Comparison of ENCODE assay signal across 37 cellular contexts in the genomic region with DNA sequence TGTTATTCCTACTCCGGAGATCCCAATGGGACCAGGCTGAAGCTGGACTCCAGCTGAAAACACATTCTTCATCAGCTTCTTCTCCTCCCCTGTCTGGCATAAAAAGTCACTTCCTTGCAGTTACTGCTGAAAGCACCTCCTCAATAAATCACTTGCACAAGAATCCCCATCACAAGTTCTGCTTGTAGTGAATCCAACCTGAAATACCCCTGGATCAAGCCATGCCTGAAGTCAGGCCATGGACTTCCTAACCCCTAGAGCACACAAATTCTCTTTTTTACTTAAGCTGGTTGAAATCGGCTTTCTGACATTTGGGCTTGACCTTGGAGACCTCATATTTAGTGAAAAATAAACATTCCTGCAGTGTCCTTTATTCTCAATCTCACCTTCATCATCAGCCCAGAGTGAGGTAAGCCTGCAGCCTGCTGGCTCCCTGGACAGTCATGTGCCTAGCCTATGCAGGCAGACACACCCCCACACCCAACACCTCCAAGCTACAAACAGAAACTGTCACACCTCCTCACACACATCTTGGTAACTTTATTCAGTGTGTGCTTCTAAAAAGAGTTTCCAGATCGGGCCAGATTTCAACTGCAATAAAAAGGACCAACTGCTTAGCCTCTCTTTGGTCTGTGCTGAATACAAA. TPM values are rescaled to one million over a fixed set of nuclear protein-coding genes. Genes with fewer than 3 reads are reported as not detected.
"Had no signal": no experiment of that assay in that cellular context is flagged by ENCODE, and none has a peak within 500 bp of the region (broad histone marks: within the 10 kb centered on the region; RNA-seq: fewer than 3 reads in every experiment).

No MANE protein-coding gene starts in this region.

- H3K4me3 ChIP-seq: ascending aorta, body of pancreas, breast epithelium had no signal

- H3K4me3 Mint-ChIP-seq: activated CD4-positive, alpha-beta memory T cell treated with anti-CD3 and anti-CD28 coated beads, Interleukin-2, amount 10 ng/mL, durations not matched to agents 7 days and 5 days; activated CD4-positive, alpha-beta T cell treated with anti-CD3 and anti-CD28 coated beads for 36 hours; activated CD4-positive, alpha-beta T cell treated with anti-CD3 and anti-CD28 coated beads, Interleukin-2, amount 10 ng/mL, durations not matched to agents 7 days and 5 days; activated CD8-positive, alpha-beta memory T cell treated with anti-CD3 and anti-CD28 coated beads, Interleukin-2, amount 10 ng/mL, durations not matched to agents 7 days and 5 days; activated CD8-positive, alpha-beta T cell treated with anti-CD3 and anti-CD28 coated beads, Interleukin-2, amount 10 ng/mL, durations not matched to agents 7 days and 5 days; activated naive CD4-positive, alpha-beta T cell treated with anti-CD3 and anti-CD28 coated beads, Interleukin-2, amount 10 ng/mL, durations not matched to agents 7 days and 5 days; activated naive CD4-positive, alpha-beta T cell treated with anti-CD3 and anti-CD28 coated beads, Interleukin-2, amount 50 U/mL, for 24 hours; activated naive CD8-positive, alpha-beta T cell; activated naive CD8-positive, alpha-beta T cell treated with anti-CD3 and anti-CD28 coated beads, Interleukin-2, amount 10 ng/mL, durations not matched to agents 7 days and 5 days; activated naive CD8-positive, alpha-beta T cell treated with anti-CD3 and anti-CD28 coated beads, Interleukin-2, amount 50 U/mL, for 24 hours; activated T-cell treated with anti-CD3 and anti-CD28 coated beads, Interleukin-2, amount 50 U/mL, for 24 hours; T-helper 1 cell treated with Interleukin-12 subunit alpha and Interleukin-12 subunit beta and Interleukin-4 antibody, amounts not matched to agents 30 μg/mL and 1 μg/mL, for 36 hours; T-helper 2 cell treated with Interferon-gamma antibody and Interleukin-4, amounts not matched to agents 5 μg/mL and 100 μg/mL, for 36 hours; WTC11 had no signal

- H3K9me3 ChIP-seq: ascending aorta, body of pancreas, breast epithelium had no signal

- H3K27me3 ChIP-seq: ascending aorta, brain microvascular endothelial cell, breast epithelium had no signal

- DNase-seq: activated CD4-positive, alpha-beta memory T cell treated with anti-CD3 and anti-CD28 coated beads, Interleukin-2, amount 10 ng/mL, durations not matched to agents 7 days and 5 days; activated CD4-positive, alpha-beta T cell treated with anti-CD3 and anti-CD28 coated beads for 1 hour; activated CD4-positive, alpha-beta T cell treated with anti-CD3 and anti-CD28 coated beads for 36 hours; activated CD4-positive, alpha-beta T cell treated with anti-CD3 and anti-CD28 coated beads for 48 hours; activated CD4-positive, alpha-beta T cell treated with anti-CD3 and anti-CD28 coated beads, Interleukin-2, amount 10 ng/mL, durations not matched to agents 7 days and 5 days; activated CD4-positive, alpha-beta T cell treated with anti-CD3 and anti-CD28 coated beads, Interleukin-2, amount 50 U/mL, for 48 hours; activated CD4-positive, CD25-positive, alpha-beta regulatory T cell; activated CD8-positive, alpha-beta memory T cell treated with anti-CD3 and anti-CD28 coated beads for 24 hours; activated CD8-positive, alpha-beta memory T cell treated with anti-CD3 and anti-CD28 coated beads, Interleukin-2, amount 10 ng/mL, durations not matched to agents 7 days and 5 days; activated CD8-positive, alpha-beta memory T cell treated with anti-CD3 and anti-CD28 coated beads, Interleukin-2, amount 50 U/mL, for 48 hours; activated CD8-positive, alpha-beta T cell treated with anti-CD3 and anti-CD28 coated beads, Interleukin-2, amount 10 ng/mL, durations not matched to agents 7 days and 5 days; activated effector memory CD4-positive, alpha-beta T cell treated with Interleukin-2 at 50 U/mL for 16 hours; activated gamma-delta T cell; activated naive CD4-positive, alpha-beta T cell treated with anti-CD3 and anti-CD28 coated beads, Interleukin-2, amount 10 ng/mL, durations not matched to agents 7 days and 5 days; activated naive CD4-positive, alpha-beta T cell treated with Interleukin-2 at 50 U/mL for 16 hours; activated naive CD8-positive, alpha-beta T cell treated with anti-CD3 and anti-CD28 coated beads, Interleukin-2, amount 10 ng/mL, durations not matched to agents 7 days and 5 days; activated naive CD8-positive, alpha-beta T cell treated with anti-CD3 and anti-CD28 coated beads, Interleukin-2, amount 50 U/mL, for 24 hours; activated T-cell treated with anti-CD3 and anti-CD28 coated beads, Interleukin-2, amount 50 U/mL, for 24 hours; activated T-cell treated with anti-CD3 and anti-CD28 coated beads, Interleukin-2, amount 50 U/mL, for 48 hours; amygdala; body of pancreas; brain microvascular endothelial cell; central memory CD4-positive, alpha-beta T cell; T-helper 1 cell; T-helper 2 cell; T-helper 9 cell; WERI-Rb-1 had no signal

- H3K27ac ChIP-seq: ascending aorta, body of pancreas, brain microvascular endothelial cell, breast epithelium, WERI-Rb-1 had no signal

- FAIRE-seq: TTC549 had no signal

- H3K27me3 Mint-ChIP-seq: activated CD4-positive, alpha-beta memory T cell treated with anti-CD3 and anti-CD28 coated beads, Interleukin-2, amount 10 ng/mL, durations not matched to agents 7 days and 5 days; activated CD4-positive, alpha-beta T cell treated with anti-CD3 and anti-CD28 coated beads for 36 hours; activated CD4-positive, alpha-beta T cell treated with anti-CD3 and anti-CD28 coated beads, Interleukin-2, amount 10 ng/mL, durations not matched to agents 7 days and 5 days; activated CD8-positive, alpha-beta memory T cell treated with anti-CD3 and anti-CD28 coated beads, Interleukin-2, amount 10 ng/mL, durations not matched to agents 7 days and 5 days; activated naive CD4-positive, alpha-beta T cell treated with anti-CD3 and anti-CD28 coated beads, Interleukin-2, amount 10 ng/mL, durations not matched to agents 7 days and 5 days; activated naive CD8-positive, alpha-beta T cell; activated naive CD8-positive, alpha-beta T cell treated with anti-CD3 and anti-CD28 coated beads, Interleukin-2, amount 50 U/mL, for 24 hours had no signal

- H3K4me1 Mint-ChIP-seq: activated CD4-positive, alpha-beta memory T cell treated with anti-CD3 and anti-CD28 coated beads, Interleukin-2, amount 10 ng/mL, durations not matched to agents 7 days and 5 days; activated CD4-positive, alpha-beta T cell treated with anti-CD3 and anti-CD28 coated beads for 36 hours; activated CD4-positive, alpha-beta T cell treated with anti-CD3 and anti-CD28 coated beads, Interleukin-2, amount 10 ng/mL, durations not matched to agents 7 days and 5 days; activated CD8-positive, alpha-beta memory T cell treated with anti-CD3 and anti-CD28 coated beads, Interleukin-2, amount 10 ng/mL, durations not matched to agents 7 days and 5 days; activated naive CD4-positive, alpha-beta T cell treated with anti-CD3 and anti-CD28 coated beads, Interleukin-2, amount 10 ng/mL, durations not matched to agents 7 days and 5 days; activated naive CD4-positive, alpha-beta T cell treated with anti-CD3 and anti-CD28 coated beads, Interleukin-2, amount 50 U/mL, for 24 hours; activated naive CD8-positive, alpha-beta T cell treated with anti-CD3 and anti-CD28 coated beads, Interleukin-2, amount 50 U/mL, for 24 hours had no signal

- H3K4me1 ChIP-seq: ascending aorta, body of pancreas, breast epithelium had no signal

- H3K36me3 Mint-ChIP-seq: activated CD8-positive, alpha-beta memory T cell treated with anti-CD3 and anti-CD28 coated beads, Interleukin-2, amount 10 ng/mL, durations not matched to agents 7 days and 5 days; activated naive CD4-positive, alpha-beta T cell treated with anti-CD3 and anti-CD28 coated beads, Interleukin-2, amount 10 ng/mL, durations not matched to agents 7 days and 5 days; activated naive CD4-positive, alpha-beta T cell treated with anti-CD3 and anti-CD28 coated beads, Interleukin-2, amount 50 U/mL, for 24 hours; activated naive CD8-positive, alpha-beta T cell; activated naive CD8-positive, alpha-beta T cell treated with anti-CD3 and anti-CD28 coated beads, Interleukin-2, amount 10 ng/mL, durations not matched to agents 7 days and 5 days; WTC11 had no signal

- H3K9me3 Mint-ChIP-seq: activated CD4-positive, alpha-beta memory T cell treated with anti-CD3 and anti-CD28 coated beads, Interleukin-2, amount 10 ng/mL, durations not matched to agents 7 days and 5 days; activated CD4-positive, alpha-beta T cell treated with anti-CD3 and anti-CD28 coated beads, Interleukin-2, amount 10 ng/mL, durations not matched to agents 7 days and 5 days; activated naive CD4-positive, alpha-beta T cell treated with anti-CD3 and anti-CD28 coated beads, Interleukin-2, amount 10 ng/mL, durations not matched to agents 7 days and 5 days; activated T-helper 2 cell treated with anti-CD3 and anti-CD28 coated beads, Interferon-gamma antibody, Interleukin-2, Interleukin-4, amounts not matched to agents 10 μg/mL and 5 μg/mL and 100 μg/mL, durations not matched to agents 14 hours and 24 hours and 36 hours; T-helper 1 cell treated with Interleukin-12 subunit alpha and Interleukin-12 subunit beta and Interleukin-4 antibody, amounts not matched to agents 30 μg/mL and 1 μg/mL, for 36 hours; T-helper 2 cell treated with Interferon-gamma antibody and Interleukin-4, amounts not matched to agents 5 μg/mL and 100 μg/mL, for 36 hours had no signal

- H3K36me3 ChIP-seq: ascending aorta, brain microvascular endothelial cell, breast epithelium, WERI-Rb-1 had no signal

- ATAC-seq: activated CD4-positive, alpha-beta T cell treated with anti-CD3 and anti-CD28 coated beads for 36 hours; activated CD4-positive, CD25-positive, alpha-beta regulatory T cell treated with anti-CD3 and anti-CD28 coated beads, Interleukin-2, amount 50 U/mL, for 24 hours; activated CD8-positive, alpha-beta memory T cell treated with anti-CD3 and anti-CD28 coated beads, Interleukin-2, amount 10 ng/mL, durations not matched to agents 7 days and 5 days; activated CD8-positive, alpha-beta T cell treated with anti-CD3 and anti-CD28 coated beads, Interleukin-2, amount 10 ng/mL, durations not matched to agents 7 days and 5 days; activated naive CD8-positive, alpha-beta T cell treated with anti-CD3 and anti-CD28 coated beads, Interleukin-2, amount 50 U/mL, for 24 hours; body of pancreas; WTC11 had no signal

- H3K27ac Mint-ChIP-seq: activated CD4-positive, alpha-beta memory T cell treated with anti-CD3 and anti-CD28 coated beads, Interleukin-2, amount 10 ng/mL, durations not matched to agents 7 days and 5 days; activated CD4-positive, alpha-beta T cell treated with anti-CD3 and anti-CD28 coated beads for 36 hours; activated CD4-positive, alpha-beta T cell treated with anti-CD3 and anti-CD28 coated beads, Interleukin-2, amount 10 ng/mL, durations not matched to agents 7 days and 5 days; activated CD8-positive, alpha-beta memory T cell treated with anti-CD3 and anti-CD28 coated beads, Interleukin-2, amount 10 ng/mL, durations not matched to agents 7 days and 5 days; activated CD8-positive, alpha-beta T cell treated with anti-CD3 and anti-CD28 coated beads, Interleukin-2, amount 10 ng/mL, durations not matched to agents 7 days and 5 days; activated naive CD4-positive, alpha-beta T cell treated with anti-CD3 and anti-CD28 coated beads, Interleukin-2, amount 10 ng/mL, durations not matched to agents 7 days and 5 days; activated naive CD4-positive, alpha-beta T cell treated with anti-CD3 and anti-CD28 coated beads, Interleukin-2, amount 50 U/mL, for 24 hours; activated naive CD8-positive, alpha-beta T cell; activated naive CD8-positive, alpha-beta T cell treated with anti-CD3 and anti-CD28 coated beads, Interleukin-2, amount 10 ng/mL, durations not matched to agents 7 days and 5 days; activated naive CD8-positive, alpha-beta T cell treated with anti-CD3 and anti-CD28 coated beads, Interleukin-2, amount 50 U/mL, for 24 hours; activated T-cell treated with anti-CD3 and anti-CD28 coated beads, Interleukin-2, amount 50 U/mL, for 24 hours; activated T-helper 2 cell treated with anti-CD3 and anti-CD28 coated beads, Interferon-gamma antibody, Interleukin-2, Interleukin-4, amounts not matched to agents 10 μg/mL and 5 μg/mL and 100 μg/mL, durations not matched to agents 14 hours and 24 hours and 36 hours; T-helper 1 cell treated with Interleukin-12 subunit alpha and Interleukin-12 subunit beta and Interleukin-4 antibody, amounts not matched to agents 30 μg/mL and 1 μg/mL, for 36 hours; T-helper 2 cell treated with Interferon-gamma antibody and Interleukin-4, amounts not matched to agents 5 μg/mL and 100 μg/mL, for 36 hours; WTC11 had no signal

RNA-seq across cellular contexts. Expression of gene PTPRT, which starts 51.5 kb away (rescaled TPM):
- total RNA-seq: activated CD4-positive, alpha-beta memory T cell treated with anti-CD3 and anti-CD28 coated beads, Interleukin-2, amount 10 ng/mL, durations not matched to agents 7 days and 5 days; activated CD4-positive, alpha-beta T cell treated with anti-CD3 and anti-CD28 coated beads for 36 hours; activated CD4-positive, alpha-beta T cell treated with anti-CD3 and anti-CD28 coated beads, Interleukin-2, amount 10 ng/mL, durations not matched to agents 7 days and 5 days; activated CD8-positive, alpha-beta memory T cell treated with anti-CD3 and anti-CD28 coated beads, Interleukin-2, amount 10 ng/mL, durations not matched to agents 7 days and 5 days; activated CD8-positive, alpha-beta T cell treated with anti-CD3 and anti-CD28 coated beads, Interleukin-2, amount 10 ng/mL, durations not matched to agents 7 days and 5 days; activated naive CD8-positive, alpha-beta T cell treated with anti-CD3 and anti-CD28 coated beads, Interleukin-2, amount 10 ng/mL, durations not matched to agents 7 days and 5 days; activated T-helper 2 cell treated with anti-CD3 and anti-CD28 coated beads, Interferon-gamma antibody, Interleukin-2, Interleukin-4, amounts not matched to agents 10 μg/mL and 5 μg/mL and 100 μg/mL, durations not matched to agents 14 hours and 24 hours and 36 hours had no signal
